In genomic region chr4:54218736-54219135, GRCh38 we compare ENCODE assay signal across 20 cellular contexts. TPM values are rescaled to one million over a fixed set of nuclear protein-coding genes. Genes with fewer than 3 reads are reported as not detected.
DNase-seq lines count a peak whose midpoint lies in the region; FAIRE-seq and TF ChIP-seq lines count a peak whose summit lies in the region.
"Had no signal": no experiment of that assay in that cellular context is flagged by ENCODE, and none has a peak within 500 bp of the region (broad histone marks: within the 10 kb centered on the region; RNA-seq: fewer than 3 reads in every experiment).

No MANE protein-coding gene starts in this region.

- TF ChIP-seq CTCF in OCI-LY7 (conservative IDR thresholded peaks at IDR 0.05; ENCODE audit: low read length) (no peak), hepatocyte (IDR thresholded peaks at IDR 0.05; ENCODE audit: poor library complexity) (no peak)

- H3K4me3 ChIP-seq in HUES48 (ENCODE audit: low read depth, low read length), result no peak overlapping the region
- H3K4me3 ChIP-seq in OCI-LY7 (ENCODE audit: low read depth, low read length, poor library complexity, severe bottlenecking), result no peak overlapping the region
- H3K4me3 ChIP-seq in hepatocyte, result no peak overlapping the region
- H3K4me3 ChIP-seq: GM12878, Peyer's patch, SK-N-MC had no signal

- no peaks in the 10 kb centered on the region for H3K36me3 ChIP-seq in HUES48 (ENCODE audit: control insufficient read depth, insufficient read depth, low read length)
- no peaks in the 10 kb centered on the region for H3K36me3 ChIP-seq in OCI-LY7 (ENCODE audit: insufficient read depth, low read length)
- no peaks in the 10 kb centered on the region for H3K36me3 ChIP-seq in hepatocyte (replicated peaks; ENCODE audit: insufficient read depth, low read depth)
- H3K36me3 ChIP-seq: Peyer's patch had no signal

- DNase-seq in OCI-LY7 (ENCODE audit: low spot score), result no peak
- no peak for DNase-seq in hepatocyte (ENCODE audit: low spot score)
- no peak for DNase-seq in urothelium cell line (ENCODE audit: low spot score)
- no peak for DNase-seq in activated CD8-positive, alpha-beta memory T cell treated with anti-CD3 and anti-CD28 coated beads for 24 hours
- no peak for DNase-seq in NCI-H82 (lab: John Stamatoyannopoulos, UW)
- no peak for DNase-seq in iPS-NIHi7 (ENCODE audit: extremely low spot score)
- DNase-seq: CD4-positive, CD25-positive, alpha-beta regulatory T cell; DMS79 treated with DMSO at 0.1 percent for 48 hours; GM23248; HCEC 1CT; NCI-H1105; NCI-H1694 treated with DMSO at 0.1 percent for 48 hours; NCI-H446; Peyer's patch; SW 1271 had no signal

- H2AFZ ChIP-seq in OCI-LY7 (ENCODE audit: low read length), result 0 out of 2 replicates have a peak overlapping the region, but pooled peaks have one; percentile 73
- H2AFZ ChIP-seq in hepatocyte, result no peak overlapping the region

- H4K20me1 ChIP-seq in OCI-LY7 (ENCODE audit: insufficient read depth, low read length), result no peaks in the 10 kb centered on the region
- H4K20me1 ChIP-seq in hepatocyte (ENCODE audit: insufficient read depth, poor library complexity, severe bottlenecking), result no peaks in the 10 kb centered on the region

- no peak overlapping the region for H3K4me2 ChIP-seq in OCI-LY7 (ENCODE audit: low read length)
- peak overlapping the region; percentile 72 for H3K4me2 ChIP-seq in hepatocyte

- no peak overlapping the region for H3K9ac ChIP-seq in HUES48 (ENCODE audit: low read depth, low read length)
- H3K9ac ChIP-seq: KMS-11 had no signal

- BruUV-seq in OCI-LY7 (replicated peaks; lab: Mats Ljungman, UMichigan), result no TSS peak

- intact Hi-C loops in OCI-LY7 (cut with micrococcal nuclease; ENCODE audit: unreplicated experiment), result loop anchor here (1.0 to 5.0 kb wide), 5 partner anchors 156 to 1021 kb away; partner anchors contain the start of gene CHIC2

- H3K27ac ChIP-seq in HUES48 (ENCODE audit: low read depth, low read length), result peak overlapping the region; percentile 2
- H3K27ac ChIP-seq in OCI-LY7 (ENCODE audit: low read depth, low read length, poor library complexity, severe bottlenecking), result no peak overlapping the region
- H3K27ac ChIP-seq in hepatocyte, result no peak overlapping the region
- H3K27ac ChIP-seq: GM23248, KMS-11, Peyer's patch, SK-N-MC had no signal

- POLR2A ChIA-PET in OCI-LY7 (lab: Charles Lee), result no interaction called here

- peak; percentile 5 for FAIRE-seq in urothelium cell line (lab: Jason Lieb, UNC)

- H3K9me3 ChIP-seq in HUES48 (ENCODE audit: control insufficient read depth, insufficient read depth, low read length), result no peaks in the 10 kb centered on the region
- H3K9me3 ChIP-seq in OCI-LY7 (ENCODE audit: low read length), result no peaks in the 10 kb centered on the region
- H3K9me3 ChIP-seq in hepatocyte (ENCODE audit: low read depth), result no peaks in the 10 kb centered on the region
- H3K9me3 ChIP-seq: Peyer's patch had no signal

- H3K79me2 ChIP-seq in OCI-LY7 (ENCODE audit: insufficient read depth, low read depth, low read length), result no peaks in the 10 kb centered on the region
- no peaks in the 10 kb centered on the region for H3K79me2 ChIP-seq in hepatocyte

- 58% methylated on average over 6 of the region's 6 CpGs for WGBS in hepatocyte (ENCODE audit: low lambda C conversion rate, missing lambda C conversion rate)

- H3K4me1 ChIP-seq in HUES48 (ENCODE audit: control insufficient read depth, insufficient read depth, low read length) (peaks cover 3% of the 10 kb centered on the region; the same call in 1 of the 2 replicates), OCI-LY7 (ENCODE audit: insufficient read depth, low read length, poor library complexity, severe bottlenecking) (peaks cover 3% of the 10 kb centered on the region), hepatocyte (ENCODE audit: insufficient read depth) (peaks cover 11% of the 10 kb centered on the region)
- H3K4me1 ChIP-seq: Peyer's patch had no signal

- H3K27me3 ChIP-seq in HUES48 (ENCODE audit: control insufficient read depth, insufficient read depth, low read length), result peaks cover 57% of the 10 kb centered on the region
- no peaks in the 10 kb centered on the region for H3K27me3 ChIP-seq in hepatocyte
- H3K27me3 ChIP-seq: Peyer's patch had no signal

- H3K9me2 ChIP-seq in OCI-LY7 (ENCODE audit: insufficient read depth, low read length) (no peaks in the 10 kb centered on the region), hepatocyte (replicated peaks; ENCODE audit: insufficient read depth) (no peaks in the 10 kb centered on the region)

- CTCF ChIA-PET in OCI-LY7 (lab: Charles Lee; ENCODE audit: unreplicated experiment), result interaction anchor here (0.6 to 1.4 kb wide), 2 partner anchors 287 to 289 kb away, joined by 3 read pairs; no protein-coding TSS in a partner anchor

RNA-seq across cellular contexts. Expression of gene PDGFRA, which starts 10.4 kb away (rescaled TPM):
- total RNA-seq in OCI-LY7 (2014; rRNA removed; shearing (Covaris generic)), result not detected in 2 replicates
- not detected in 2 replicates for total RNA-seq in OCI-LY7 (2022)
- total RNA-seq in hepatocyte, result 102 and 117 TPM in 2 replicates
- polyA plus RNA-seq in hepatocyte, result 30.1 and 36.3 TPM in 2 replicates
- total RNA-seq: CD4-positive, CD25-positive, alpha-beta regulatory T cell; HT1080 had no signal
- polyA plus RNA-seq: CD4-positive, CD25-positive, alpha-beta regulatory T cell had no signal

Comparison
In these comparisons a context has a peak if more than half of its experiments do, and no peak if none do; other contexts are left out.
1. RNA of gene PDGFRA, which starts 10.4 kb away (total RNA-seq): 102 to 117 TPM in hepatocyte; not detected in OCI-LY7; every median in the first group is over 100 times any median in the second.